ENCODE assay signal across 1 cellular context in the genomic region with DNA sequence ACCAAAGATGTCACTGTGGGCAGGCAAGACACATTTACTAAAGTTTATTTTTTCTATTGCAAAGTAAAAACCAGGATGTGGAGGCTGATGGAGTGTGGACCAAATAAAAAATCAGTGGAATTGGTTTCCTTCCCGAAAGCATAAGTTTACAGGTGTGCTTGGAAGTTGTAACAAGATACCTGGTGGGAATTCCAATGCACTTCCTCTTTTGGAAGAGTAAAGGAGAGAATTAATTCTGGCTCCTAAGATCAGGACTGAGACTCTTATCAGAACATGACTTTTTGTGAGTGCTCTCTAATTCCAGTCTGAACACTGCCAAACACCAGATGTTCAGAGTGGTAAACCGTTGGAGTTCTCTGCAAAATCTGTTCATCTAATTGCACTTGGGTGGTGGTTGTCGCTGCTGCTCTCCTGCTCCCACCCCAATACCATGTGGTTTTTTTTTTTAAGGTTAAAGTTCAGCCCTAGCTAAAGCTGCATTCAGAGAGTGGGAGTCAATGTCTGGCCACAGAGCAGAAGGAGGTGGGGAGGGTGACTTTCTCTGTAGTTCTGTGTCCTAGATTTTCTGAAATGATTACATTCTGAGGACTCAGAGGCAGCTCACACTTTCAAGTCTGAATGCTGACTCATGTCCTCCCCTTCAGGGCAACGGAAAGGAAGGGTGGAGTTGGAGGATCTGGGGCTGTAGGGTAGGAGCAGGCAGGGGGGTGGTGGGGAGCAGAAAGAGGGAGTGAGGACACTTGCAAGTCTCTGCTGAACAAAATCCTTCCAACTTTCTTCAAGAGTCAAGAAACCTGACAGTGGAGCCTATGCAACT.
TF ChIP-seq lines count a peak whose summit lies in the region.

No MANE protein-coding gene starts in this region.

TF ChIP-seq in GM23338, 12 proteins besides CTCF, POLR2A, EP300 and RAD21 (continued from another document):
- TF ChIP-seq ZNF462 (CRISPR knock-in tag; IDR thresholded peaks at IDR 0.05) (no peak), POLR2AphosphoS5 (IDR thresholded peaks at IDR 0.05; ENCODE audit: low read depth) (no peak)
